ENCODE assay signal across 8 cellular contexts in the genomic region with DNA sequence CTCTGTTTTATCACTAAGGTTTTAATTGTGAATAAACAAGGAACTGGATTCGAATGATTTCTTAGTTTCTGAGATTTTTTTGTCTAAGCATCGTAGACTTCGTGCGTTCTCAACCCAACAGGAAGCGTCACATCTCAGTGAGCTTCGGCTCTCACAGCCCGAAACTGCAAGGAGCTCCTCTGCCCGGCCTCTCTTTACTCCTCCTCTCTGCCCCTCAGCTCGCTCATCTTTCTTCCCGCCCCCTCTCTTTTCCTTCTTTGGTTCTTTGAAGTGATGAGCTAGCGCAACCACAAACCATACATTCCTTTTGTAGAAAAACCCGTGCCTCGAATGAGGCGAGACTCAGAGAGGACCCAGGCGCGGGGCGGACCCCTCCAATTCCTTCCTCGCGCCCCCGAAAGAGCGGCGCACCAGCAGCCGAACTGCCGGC. TPM values are rescaled to one million over a fixed set of nuclear protein-coding genes. Genes with fewer than 3 reads are reported as not detected.
DNase-seq lines count a peak whose midpoint lies in the region; ATAC-seq and TF ChIP-seq lines count a peak whose summit lies in the region.

No MANE protein-coding gene starts in this region.

- TF ChIP-seq CTCF in vagina (IDR thresholded peaks at IDR 0.05): no peak

- peak overlapping the region; percentile 75 to 88 (median 84) for H3K4me2 ChIP-seq in BLaER1 treated with 17β-estradiol and CSF1 and Interleukin-3, amounts not matched to agents 10 nM and 100 nM

- peaks cover 30 to 36% (median 32%) of the 10 kb centered on the region in 10 experiments for H3K4me1 ChIP-seq in BLaER1 treated with 17β-estradiol and CSF1 and Interleukin-3, amounts not matched to agents 10 nM and 100 nM
- peaks cover 19% of the 10 kb centered on the region for H3K4me1 ChIP-seq in vagina

- peak overlapping the region; percentile 61 to 76 (median 72) for H3K4me3 ChIP-seq in BLaER1 treated with 17β-estradiol and CSF1 and Interleukin-3, amounts not matched to agents 10 nM and 100 nM
- peak overlapping the region; percentile 76 to 79 for H3K4me3 ChIP-seq in vagina

- H3K9ac ChIP-seq in BLaER1 treated with 17β-estradiol and CSF1 and Interleukin-3, amounts not matched to agents 10 nM and 100 nM: peak overlapping the region; percentile 61 to 88 (median 83); a peak in 21 of 22 replicates

- TF ChIP-seq POLR2A in vagina (IDR thresholded peaks at IDR 0.05): peak in 1 of 2 donors; percentile 33

- no peaks in the 10 kb centered on the region for H3K36me3 ChIP-seq in BLaER1 treated with 17β-estradiol and CSF1 and Interleukin-3, amounts not matched to agents 10 nM and 100 nM
- no peaks in the 10 kb centered on the region for H3K36me3 ChIP-seq in vagina

- no peaks in the 10 kb centered on the region for H3K9me3 ChIP-seq in BLaER1 treated with 17β-estradiol and CSF1 and Interleukin-3, amounts not matched to agents 10 nM and 100 nM (replicated peaks in 1 of 11)
- no peaks in the 10 kb centered on the region for H3K9me3 ChIP-seq in vagina

- ATAC-seq in GM19438 (IDR thresholded peaks at IDR 0.05; ENCODE audit: low read depth, unreplicated experiment) (peak; percentile 63), HG03469 (IDR thresholded peaks at IDR 0.05; ENCODE audit: unreplicated experiment) (peak; percentile 65)

- peak; percentile 50 for DNase-seq in activated T-cell treated with anti-CD3 and anti-CD28 coated beads, Interleukin-2, amount 50 U/mL, for 1 hour
- DNase-seq in fibroblast of the conjunctiva (ENCODE audit: low read depth): peak; percentile 61
- DNase-seq in occipital lobe (lab: John Stamatoyannopoulos, UW): peak; percentile 61
- DNase-seq in vagina (ENCODE audit: extremely low spot score in 2 of 2): no peak
- DNase-seq in SIG-M5 (lab: John Stamatoyannopoulos, UW): no peak

- intact Hi-C loops in vagina (cut with DNase I): no loop called here

- H3K27ac ChIP-seq in BLaER1 treated with 17β-estradiol and CSF1 and Interleukin-3, amounts not matched to agents 10 nM and 100 nM: peak overlapping the region in 10 of 11 experiments; percentile 44 to 86 (median 82); a peak in 19 of 22 replicates
- H3K27ac ChIP-seq in vagina: peak overlapping the region; percentile 92

- H3K27me3 ChIP-seq in BLaER1 treated with 17β-estradiol and CSF1 and Interleukin-3, amounts not matched to agents 10 nM and 100 nM: no peaks in the 10 kb centered on the region
- H3K27me3 ChIP-seq in vagina: no peaks in the 10 kb centered on the region

- no peaks in the 10 kb centered on the region for H4K20me1 ChIP-seq in BLaER1 treated with 17β-estradiol and CSF1 and Interleukin-3, amounts not matched to agents 10 nM and 100 nM

RNA-seq across cellular contexts. Expression of a gene that starts 0.5 kb away (rescaled TPM):
- total RNA-seq in occipital lobe (4.7 TPM), vagina (87.2 TPM)

Comparison
In these comparisons a context has a peak if more than half of its experiments do, and no peak if none do; other contexts are left out.
1. DNase-seq: peak in activated T-cell treated with anti-CD3 and anti-CD28 coated beads, Interleukin-2, amount 50 U/mL, for 1 hour (single experiment), fibroblast of the conjunctiva (single experiment) and occipital lobe (single experiment); none in vagina (0 of 2) and SIG-M5 (single experiment).
2. RNA of a gene that starts 0.5 kb away (total RNA-seq): 87.2 TPM in vagina (single experiment); 4.7 TPM in occipital lobe (single experiment); every median in the first group is over 10 times any median in the second.